In the genomic region with DNA sequence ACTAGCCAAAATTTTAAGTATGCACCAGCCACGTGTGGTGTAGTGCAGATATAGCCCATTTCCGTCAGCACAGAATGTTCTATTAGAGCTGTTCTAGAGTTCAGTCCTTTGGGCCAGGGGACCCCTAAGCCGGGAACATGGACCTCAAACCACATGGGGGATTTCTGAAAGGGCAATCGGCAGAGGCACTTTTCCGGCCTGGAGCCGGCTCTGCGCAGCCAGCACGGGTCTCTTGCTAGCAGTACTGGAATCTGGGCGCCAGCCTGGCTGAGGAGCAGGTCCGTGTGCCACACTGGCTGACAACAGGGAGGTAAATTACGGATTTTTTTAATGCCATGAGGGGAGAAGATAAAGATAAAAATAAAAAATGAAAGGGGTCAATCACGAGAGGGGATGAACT, we compare ENCODE assay signal across 17 cellular contexts.
DNase-seq lines count a peak whose midpoint lies in the region; TF ChIP-seq lines count a peak whose summit lies in the region.
"Had no signal": no experiment of that assay in that cellular context is flagged by ENCODE, and none has a peak within 500 bp of the region (broad histone marks: within the 10 kb centered on the region; RNA-seq: fewer than 3 reads in every experiment).

No MANE protein-coding gene starts in this region.

- no peak overlapping the region for H2AFZ ChIP-seq in OCI-LY1 (ENCODE audit: low read length)
- H2AFZ ChIP-seq: GM23248 had no signal

- H3K27me3 ChIP-seq in OCI-LY1 (ENCODE audit: insufficient read depth, low read length) (no peaks in the 10 kb centered on the region), BE2C (no peaks in the 10 kb centered on the region)

- DNase-seq in activated T-cell treated with anti-CD3 and anti-CD28 coated beads, Interleukin-2, amount 50 U/mL, for 24 hours: peak; percentile 29
- no peak for DNase-seq in activated T-cell treated with anti-CD3 and anti-CD28 coated beads, Interleukin-2, amount 50 U/mL, for 1 hour
- DNase-seq in posterior vena cava (ENCODE audit: low spot score) (peak; percentile 73), C1 segment of cervical spinal cord (lab: John Stamatoyannopoulos, UW) (no peak), anterior cingulate cortex (lab: John Stamatoyannopoulos, UW) (no peak), BE2C (no peak)
- DNase-seq: COR-L47, GM23248, HFFc6, NCI-H1048, NCI-H69, SHP77 had no signal

- no peak overlapping the region for H3K4me2 ChIP-seq in OCI-LY1 (ENCODE audit: low read length)

- no peak overlapping the region for H3K4me3 ChIP-seq in OCI-LY1 (ENCODE audit: low read depth, low read length, poor library complexity, severe bottlenecking)
- no peak overlapping the region for H3K4me3 ChIP-seq in BE2C (ENCODE audit: low read depth, low read length)
- H3K4me3 ChIP-seq: GM23248, K562 had no signal

- H3K27me3 Mint-ChIP-seq in activated T-cell treated with anti-CD3 and anti-CD28 coated beads, Interleukin-2, amount 50 U/mL, for 24 hours: no peaks in the 10 kb centered on the region
- no peaks in the 10 kb centered on the region for H3K27me3 Mint-ChIP-seq in dendritic cell treated with granulocyte-macrophage colony-stimulating factor and Interleukin-4, amounts not matched to agents 40 ng/mL and 50 ng/mL, for 4 days

- H3K9ac ChIP-seq in OCI-LY1 (ENCODE audit: low read length): no peak overlapping the region; the same call in 1 of the 2 replicates
- H3K9ac ChIP-seq: GM23248 had no signal

- intact Hi-C loops in dendritic cell treated with granulocyte-macrophage colony-stimulating factor and Interleukin-4, amounts not matched to agents 40 ng/mL and 50 ng/mL, for 4 days (cut with micrococcal nuclease): loop anchor here (5.0 kb wide), 1 partner anchor 958 kb away; no protein-coding TSS in a partner anchor
- intact Hi-C loops in posterior vena cava (cut with DNase I): loop anchor here in 1 of 2 donors (5.0 kb wide), 1 partner anchor 958 kb away; no protein-coding TSS in a partner anchor

- H4K20me1 ChIP-seq in OCI-LY1 (ENCODE audit: insufficient read depth, low read length): no peaks in the 10 kb centered on the region

- no peaks in the 10 kb centered on the region for H3K9me3 Mint-ChIP-seq in activated T-cell treated with anti-CD3 and anti-CD28 coated beads, Interleukin-2, amount 50 U/mL, for 24 hours
- no peaks in the 10 kb centered on the region for H3K9me3 Mint-ChIP-seq in dendritic cell treated with granulocyte-macrophage colony-stimulating factor and Interleukin-4, amounts not matched to agents 40 ng/mL and 50 ng/mL, for 4 days
- H3K9me3 Mint-ChIP-seq: CD14-positive monocyte, HFFc6 had no signal

- H3K9me3 ChIP-seq in OCI-LY1 (ENCODE audit: low read length) (no peaks in the 10 kb centered on the region), BE2C (no peaks in the 10 kb centered on the region)

- no peaks in the 10 kb centered on the region for H3K79me2 ChIP-seq in OCI-LY1 (ENCODE audit: insufficient read depth, low read length)

- H3K4me1 Mint-ChIP-seq in activated T-cell treated with anti-CD3 and anti-CD28 coated beads, Interleukin-2, amount 50 U/mL, for 24 hours (ENCODE audit: low read depth): peaks cover 7% of the 10 kb centered on the region
- H3K4me1 Mint-ChIP-seq in dendritic cell treated with granulocyte-macrophage colony-stimulating factor and Interleukin-4, amounts not matched to agents 40 ng/mL and 50 ng/mL, for 4 days (ENCODE audit: low read depth): peaks cover 39% of the 10 kb centered on the region

- peak overlapping the region; percentile 4 for H3K27ac Mint-ChIP-seq in activated T-cell treated with anti-CD3 and anti-CD28 coated beads, Interleukin-2, amount 50 U/mL, for 24 hours
- peak overlapping the region; percentile 41 for H3K27ac Mint-ChIP-seq in dendritic cell treated with granulocyte-macrophage colony-stimulating factor and Interleukin-4, amounts not matched to agents 40 ng/mL and 50 ng/mL, for 4 days
- H3K27ac Mint-ChIP-seq: HFFc6 had no signal

- H3K9me2 ChIP-seq in OCI-LY1 (ENCODE audit: low read depth, low read length): no peaks in the 10 kb centered on the region

- TF ChIP-seq CTCF in OCI-LY1 (IDR thresholded peaks at IDR 0.05; ENCODE audit: low read length): no peak
- no peak for TF ChIP-seq CTCF in BE2C (IDR thresholded peaks at IDR 0.05; ENCODE audit: low read depth, low read length)

- H3K4me1 ChIP-seq in OCI-LY1 (ENCODE audit: insufficient read depth, low read length, severe bottlenecking): peaks cover 40% of the 10 kb centered on the region
- no peaks in the 10 kb centered on the region for H3K4me1 ChIP-seq in BE2C

- H3F3A ChIP-seq in OCI-LY1 (ENCODE audit: insufficient read depth, low read length): 0 out of 2 replicates have a peak, but pooled peaks cover 2% of the 10 kb centered on the region

- no peak overlapping the region for H3K4me3 Mint-ChIP-seq in activated T-cell treated with anti-CD3 and anti-CD28 coated beads, Interleukin-2, amount 50 U/mL, for 24 hours
- H3K4me3 Mint-ChIP-seq in dendritic cell treated with granulocyte-macrophage colony-stimulating factor and Interleukin-4, amounts not matched to agents 40 ng/mL and 50 ng/mL, for 4 days: no peak overlapping the region
- H3K4me3 Mint-ChIP-seq: CD14-positive monocyte, HFFc6 had no signal

- peak overlapping the region; percentile 21 for H3K27ac ChIP-seq in OCI-LY1 (ENCODE audit: low read depth, low read length, poor library complexity, severe bottlenecking)
- H3K27ac ChIP-seq: GM23248, HL-60 had no signal

- H3K36me3 Mint-ChIP-seq in activated T-cell treated with anti-CD3 and anti-CD28 coated beads, Interleukin-2, amount 50 U/mL, for 24 hours (ENCODE audit: low read depth): peaks cover 51% of the 10 kb centered on the region
- peaks cover 100% of the 10 kb centered on the region for H3K36me3 Mint-ChIP-seq in dendritic cell treated with granulocyte-macrophage colony-stimulating factor and Interleukin-4, amounts not matched to agents 40 ng/mL and 50 ng/mL, for 4 days (ENCODE audit: low read depth)

- H3K36me3 ChIP-seq in OCI-LY1 (ENCODE audit: insufficient read depth, low read length) (peaks cover 49% of the 10 kb centered on the region), BE2C (peaks cover 37% of the 10 kb centered on the region)

Comparison
In these comparisons a context has a peak if more than half of its experiments do, and no peak if none do; other contexts are left out.
1. DNase-seq: peak in activated T-cell treated with anti-CD3 and anti-CD28 coated beads, Interleukin-2, amount 50 U/mL, for 24 hours (single experiment) and posterior vena cava (single experiment); none in activated T-cell treated with anti-CD3 and anti-CD28 coated beads, Interleukin-2, amount 50 U/mL, for 1 hour (single experiment), C1 segment of cervical spinal cord (0 of 14), anterior cingulate cortex (0 of 58) and BE2C (single experiment).